In the genomic region with DNA sequence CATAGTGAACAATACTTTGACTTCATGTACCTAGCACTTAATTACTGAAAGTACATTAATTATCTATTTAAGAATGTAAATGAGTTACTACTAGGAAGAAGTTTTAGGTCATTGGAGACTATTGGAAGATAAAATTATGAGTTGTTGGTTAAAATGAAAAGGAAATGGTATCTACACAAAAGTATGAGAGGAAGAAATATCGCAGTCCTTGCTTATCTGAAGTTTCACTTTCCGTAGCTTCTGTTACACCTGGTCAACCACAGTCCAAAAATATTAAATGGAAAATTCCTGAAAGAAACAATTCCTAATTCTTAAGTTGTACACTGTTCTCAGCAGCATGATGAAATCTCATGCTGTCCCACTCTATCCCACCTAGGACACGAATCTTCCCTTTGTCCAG, we compare ENCODE assay signal across 2 cellular contexts.
TF ChIP-seq lines count a peak whose summit lies in the region.

No MANE protein-coding gene starts in this region.

TF ChIP-seq in GM12878, 131 proteins besides CTCF, POLR2A, EP300 and RAD21:
- TF ChIP-seq CREB1 (IDR thresholded peaks at IDR 0.05; ENCODE audit: low read depth) (no peak), IRF4 (IDR thresholded peaks at IDR 0.05; ENCODE audit: low read depth, low read length) (no peak), ZNF384 (IDR thresholded peaks at IDR 0.05; ENCODE audit: borderline replicate concordance, low read depth, low read length) (no peak), CEBPB (IDR thresholded peaks at IDR 0.05; ENCODE audit: borderline replicate concordance in 1 of 2, low read depth in 2 of 2, low read length in 2 of 2) (no peak), POU2F2 (IDR thresholded peaks at IDR 0.05; ENCODE audit: borderline replicate concordance, low read depth, low read length) (no peak), MXI1 (IDR thresholded peaks at IDR 0.05; ENCODE audit: low read depth, low read length) (no peak), HDAC2 (IDR thresholded peaks at IDR 0.05) (no peak)
TF ChIP-seq in GM12878: peak in this region for 0.

TF ChIP-seq in GM23338, 12 proteins besides CTCF, POLR2A, EP300 and RAD21:
- TF ChIP-seq POLR2AphosphoS5 (IDR thresholded peaks at IDR 0.05; ENCODE audit: low read depth) (no peak), ZNF114 (CRISPR knock-in tag; IDR thresholded peaks at IDR 0.05) (no peak), STAT1 (IDR thresholded peaks at IDR 0.05; ENCODE audit: unreplicated experiment) (no peak), NANOG (IDR thresholded peaks at IDR 0.05; ENCODE audit: borderline replicate concordance) (no peak), EZH2 (IDR thresholded peaks at IDR 0.05; ENCODE audit: low read depth, unreplicated experiment) (no peak), JUNB (IDR thresholded peaks at IDR 0.05; ENCODE audit: unreplicated experiment) (no peak), CREB1 (CRISPR knock-in tag; IDR thresholded peaks at IDR 0.05; ENCODE audit: low read depth) (no peak), ZNF331 (CRISPR knock-in tag; IDR thresholded peaks at IDR 0.05; ENCODE audit: low read depth) (no peak), ETS1 (IDR thresholded peaks at IDR 0.05) (no peak), EZH2phosphoT487 (IDR thresholded peaks at IDR 0.05; ENCODE audit: unreplicated experiment) (no peak)
- TF ChIP-seq, protein P1, sequence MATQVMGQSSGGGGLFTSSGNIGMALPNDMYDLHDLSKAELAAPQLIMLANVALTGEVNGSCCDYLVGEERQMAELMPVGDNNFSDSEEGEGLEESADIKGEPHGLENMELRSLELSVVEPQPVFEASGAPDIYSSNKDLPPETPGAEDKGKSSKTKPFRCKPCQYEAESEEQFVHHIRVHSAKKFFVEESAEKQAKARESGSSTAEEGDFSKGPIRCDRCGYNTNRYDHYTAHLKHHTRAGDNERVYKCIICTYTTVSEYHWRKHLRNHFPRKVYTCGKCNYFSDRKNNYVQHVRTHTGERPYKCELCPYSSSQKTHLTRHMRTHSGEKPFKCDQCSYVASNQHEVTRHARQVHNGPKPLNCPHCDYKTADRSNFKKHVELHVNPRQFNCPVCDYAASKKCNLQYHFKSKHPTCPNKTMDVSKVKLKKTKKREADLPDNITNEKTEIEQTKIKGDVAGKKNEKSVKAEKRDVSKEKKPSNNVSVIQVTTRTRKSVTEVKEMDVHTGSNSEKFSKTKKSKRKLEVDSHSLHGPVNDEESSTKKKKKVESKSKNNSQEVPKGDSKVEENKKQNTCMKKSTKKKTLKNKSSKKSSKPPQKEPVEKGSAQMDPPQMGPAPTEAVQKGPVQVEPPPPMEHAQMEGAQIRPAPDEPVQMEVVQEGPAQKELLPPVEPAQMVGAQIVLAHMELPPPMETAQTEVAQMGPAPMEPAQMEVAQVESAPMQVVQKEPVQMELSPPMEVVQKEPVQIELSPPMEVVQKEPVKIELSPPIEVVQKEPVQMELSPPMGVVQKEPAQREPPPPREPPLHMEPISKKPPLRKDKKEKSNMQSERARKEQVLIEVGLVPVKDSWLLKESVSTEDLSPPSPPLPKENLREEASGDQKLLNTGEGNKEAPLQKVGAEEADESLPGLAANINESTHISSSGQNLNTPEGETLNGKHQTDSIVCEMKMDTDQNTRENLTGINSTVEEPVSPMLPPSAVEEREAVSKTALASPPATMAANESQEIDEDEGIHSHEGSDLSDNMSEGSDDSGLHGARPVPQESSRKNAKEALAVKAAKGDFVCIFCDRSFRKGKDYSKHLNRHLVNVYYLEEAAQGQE (IDR thresholded peaks at IDR 0.05; ENCODE audit: unreplicated experiment): no peak
- TF ChIP-seq, protein P2, sequence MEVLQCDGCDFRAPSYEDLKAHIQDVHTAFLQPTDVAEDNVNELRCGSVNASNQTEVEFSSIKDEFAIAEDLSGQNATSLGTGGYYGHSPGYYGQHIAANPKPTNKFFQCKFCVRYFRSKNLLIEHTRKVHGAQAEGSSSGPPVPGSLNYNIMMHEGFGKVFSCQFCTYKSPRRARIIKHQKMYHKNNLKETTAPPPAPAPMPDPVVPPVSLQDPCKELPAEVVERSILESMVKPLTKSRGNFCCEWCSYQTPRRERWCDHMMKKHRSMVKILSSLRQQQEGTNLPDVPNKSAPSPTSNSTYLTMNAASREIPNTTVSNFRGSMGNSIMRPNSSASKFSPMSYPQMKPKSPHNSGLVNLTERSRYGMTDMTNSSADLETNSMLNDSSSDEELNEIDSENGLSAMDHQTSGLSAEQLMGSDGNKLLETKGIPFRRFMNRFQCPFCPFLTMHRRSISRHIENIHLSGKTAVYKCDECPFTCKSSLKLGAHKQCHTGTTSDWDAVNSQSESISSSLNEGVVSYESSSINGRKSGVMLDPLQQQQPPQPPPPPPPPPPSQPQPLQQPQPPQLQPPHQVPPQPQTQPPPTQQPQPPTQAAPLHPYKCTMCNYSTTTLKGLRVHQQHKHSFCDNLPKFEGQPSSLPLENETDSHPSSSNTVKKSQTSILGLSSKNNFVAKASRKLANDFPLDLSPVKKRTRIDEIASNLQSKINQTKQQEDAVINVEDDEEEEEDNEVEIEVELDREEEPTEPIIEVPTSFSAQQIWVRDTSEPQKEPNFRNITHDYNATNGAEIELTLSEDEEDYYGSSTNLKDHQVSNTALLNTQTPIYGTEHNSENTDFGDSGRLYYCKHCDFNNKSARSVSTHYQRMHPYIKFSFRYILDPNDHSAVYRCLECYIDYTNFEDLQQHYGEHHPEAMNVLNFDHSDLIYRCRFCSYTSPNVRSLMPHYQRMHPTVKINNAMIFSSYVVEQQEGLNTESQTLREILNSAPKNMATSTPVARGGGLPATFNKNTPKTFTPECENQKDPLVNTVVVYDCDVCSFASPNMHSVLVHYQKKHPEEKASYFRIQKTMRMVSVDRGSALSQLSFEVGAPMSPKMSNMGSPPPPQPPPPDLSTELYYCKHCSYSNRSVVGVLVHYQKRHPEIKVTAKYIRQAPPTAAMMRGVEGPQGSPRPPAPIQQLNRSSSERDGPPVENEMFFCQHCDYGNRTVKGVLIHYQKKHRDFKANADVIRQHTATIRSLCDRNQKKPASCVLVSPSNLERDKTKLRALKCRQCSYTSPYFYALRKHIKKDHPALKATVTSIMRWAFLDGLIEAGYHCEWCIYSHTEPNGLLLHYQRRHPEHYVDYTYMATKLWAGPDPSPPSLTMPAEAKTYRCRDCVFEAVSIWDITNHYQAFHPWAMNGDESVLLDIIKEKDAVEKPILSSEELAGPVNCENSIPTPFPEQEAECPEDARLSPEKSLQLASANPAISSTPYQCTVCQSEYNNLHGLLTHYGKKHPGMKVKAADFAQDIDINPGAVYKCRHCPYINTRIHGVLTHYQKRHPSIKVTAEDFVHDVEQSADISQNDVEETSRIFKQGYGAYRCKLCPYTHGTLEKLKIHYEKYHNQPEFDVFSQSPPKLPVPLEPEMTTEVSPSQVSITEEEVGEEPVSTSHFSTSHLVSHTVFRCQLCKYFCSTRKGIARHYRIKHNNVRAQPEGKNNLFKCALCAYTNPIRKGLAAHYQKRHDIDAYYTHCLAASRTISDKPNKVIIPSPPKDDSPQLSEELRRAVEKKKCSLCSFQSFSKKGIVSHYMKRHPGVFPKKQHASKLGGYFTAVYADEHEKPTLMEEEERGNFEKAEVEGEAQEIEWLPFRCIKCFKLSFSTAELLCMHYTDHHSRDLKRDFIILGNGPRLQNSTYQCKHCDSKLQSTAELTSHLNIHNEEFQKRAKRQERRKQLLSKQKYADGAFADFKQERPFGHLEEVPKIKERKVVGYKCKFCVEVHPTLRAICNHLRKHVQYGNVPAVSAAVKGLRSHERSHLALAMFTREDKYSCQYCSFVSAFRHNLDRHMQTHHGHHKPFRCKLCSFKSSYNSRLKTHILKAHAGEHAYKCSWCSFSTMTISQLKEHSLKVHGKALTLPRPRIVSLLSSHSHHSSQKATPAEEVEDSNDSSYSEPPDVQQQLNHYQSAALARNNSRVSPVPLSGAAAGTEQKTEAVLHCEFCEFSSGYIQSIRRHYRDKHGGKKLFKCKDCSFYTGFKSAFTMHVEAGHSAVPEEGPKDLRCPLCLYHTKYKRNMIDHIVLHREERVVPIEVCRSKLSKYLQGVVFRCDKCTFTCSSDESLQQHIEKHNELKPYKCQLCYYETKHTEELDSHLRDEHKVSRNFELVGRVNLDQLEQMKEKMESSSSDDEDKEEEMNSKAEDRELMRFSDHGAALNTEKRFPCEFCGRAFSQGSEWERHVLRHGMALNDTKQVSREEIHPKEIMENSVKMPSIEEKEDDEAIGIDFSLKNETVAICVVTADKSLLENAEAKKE (CRISPR knock-in tag; IDR thresholded peaks at IDR 0.05): no peak
